In the genomic region with DNA sequence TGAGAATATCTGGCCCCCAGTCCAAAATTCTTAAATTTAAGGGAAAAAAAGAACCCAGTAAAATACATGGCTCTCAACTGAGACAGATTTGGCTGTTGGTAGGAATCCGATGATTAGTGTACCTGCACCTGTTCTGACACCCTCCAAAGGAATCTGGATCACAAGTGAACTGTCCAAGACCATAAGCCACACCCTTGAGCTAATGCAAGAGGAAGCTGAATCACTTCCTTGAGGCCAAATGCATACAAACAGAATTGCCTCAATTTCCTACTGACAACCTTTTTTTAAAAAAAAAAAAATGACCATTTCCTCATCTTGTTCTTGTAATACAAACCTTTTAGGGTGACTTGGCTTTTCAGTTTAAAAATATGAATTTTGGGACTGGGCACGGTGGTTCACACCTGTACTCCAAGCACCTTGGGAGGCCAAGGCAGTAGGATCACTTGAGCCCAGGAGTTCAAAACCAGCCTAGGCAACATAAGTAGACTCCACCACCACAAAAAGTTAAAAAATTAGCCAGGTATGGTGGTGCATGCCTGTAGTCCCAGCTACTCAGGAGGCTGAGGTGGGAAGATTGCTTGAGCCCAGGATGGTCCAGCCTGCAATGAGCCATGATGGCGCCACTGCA, we compare ENCODE assay signal across 13 cellular contexts. TPM values are rescaled to one million over a fixed set of nuclear protein-coding genes. Genes with fewer than 3 reads are reported as not detected.
DNase-seq lines count a peak whose midpoint lies in the region; ATAC-seq lines count a peak whose summit lies in the region.
"Had no signal": no experiment of that assay in that cellular context is flagged by ENCODE, and none has a peak within 500 bp of the region (broad histone marks: within the 10 kb centered on the region; RNA-seq: fewer than 3 reads in every experiment).

No MANE protein-coding gene starts in this region.

- peak; percentile 61 for DNase-seq in EL
- DNase-seq in NOMO-1 treated with DMSO at 0.1 percent for 48 hours (lab: John Stamatoyannopoulos, UW; ENCODE audit: unreplicated experiment) = peak; percentile 95
- peak; percentile 92 for DNase-seq in dermis blood vessel endothelial cell
- DNase-seq in natural killer cell treated with Interleukin-12 subunit alpha and Interleukin-12 subunit beta and Interleukin-15 and Interleukin-18, amount 100 ng/mL, for 72 hours (ENCODE audit: low spot score) = no peak
- DNase-seq in GOT3 (lab: John Stamatoyannopoulos, UW) = no peak
- DNase-seq in NCI-H526 treated with DMSO at 0.1 percent for 48 hours (lab: John Stamatoyannopoulos, UW) = no peak
- no peak for DNase-seq in NCI-H345 (lab: John Stamatoyannopoulos, UW)
- DNase-seq: activated CD4-positive, CD25-positive, alpha-beta regulatory T cell; head of caudate nucleus; NCI-H524; pancreas had no signal

- H3K36me3 Mint-ChIP-seq in natural killer cell treated with Interleukin-12 subunit alpha and Interleukin-12 subunit beta and Interleukin-15 and Interleukin-18, amount 100 ng/mL, for 72 hours = no peaks in the 10 kb centered on the region
- H3K36me3 Mint-ChIP-seq: IgD-negative memory B cell had no signal

- peak overlapping the region; percentile 68 for H3K4me3 Mint-ChIP-seq in natural killer cell treated with Interleukin-12 subunit alpha and Interleukin-12 subunit beta and Interleukin-15 and Interleukin-18, amount 100 ng/mL, for 72 hours
- H3K4me3 Mint-ChIP-seq: IgD-negative memory B cell had no signal

- H3K9me3 Mint-ChIP-seq in natural killer cell treated with Interleukin-12 subunit alpha and Interleukin-12 subunit beta and Interleukin-15 and Interleukin-18, amount 100 ng/mL, for 72 hours = no peaks in the 10 kb centered on the region
- H3K9me3 Mint-ChIP-seq: IgD-negative memory B cell had no signal

- ATAC-seq in natural killer cell treated with Interleukin-12 subunit alpha and Interleukin-12 subunit beta and Interleukin-15 and Interleukin-18, amount 100 ng/mL, for 72 hours = peak; percentile 87 to 91
- ATAC-seq in GM21515 (IDR thresholded peaks at IDR 0.05; ENCODE audit: unreplicated experiment) = no peak

- H3K4me1 Mint-ChIP-seq in natural killer cell treated with Interleukin-12 subunit alpha and Interleukin-12 subunit beta and Interleukin-15 and Interleukin-18, amount 100 ng/mL, for 72 hours (ENCODE audit: low read depth in 2 of 2) = peaks cover 29 to 30% of the 10 kb centered on the region in 2 donors
- H3K4me1 Mint-ChIP-seq: IgD-negative memory B cell had no signal

- peak overlapping the region; percentile 89 to 98 for H3K27ac Mint-ChIP-seq in natural killer cell treated with Interleukin-12 subunit alpha and Interleukin-12 subunit beta and Interleukin-15 and Interleukin-18, amount 100 ng/mL, for 72 hours
- H3K27ac Mint-ChIP-seq: IgD-negative memory B cell had no signal

- H3K27me3 Mint-ChIP-seq in natural killer cell treated with Interleukin-12 subunit alpha and Interleukin-12 subunit beta and Interleukin-15 and Interleukin-18, amount 100 ng/mL, for 72 hours = no peaks in the 10 kb centered on the region
- H3K27me3 Mint-ChIP-seq: IgD-negative memory B cell had no signal

RNA-seq across cellular contexts. Expression of a gene that starts 10.7 kb away (rescaled TPM):
- total RNA-seq in dermis blood vessel endothelial cell = 109 and 156 TPM in 2 replicates
- total RNA-seq in natural killer cell treated with Interleukin-12 subunit alpha and Interleukin-12 subunit beta and Interleukin-15 and Interleukin-18, amount 100 ng/mL, for 72 hours = 10 to 100 TPM; 50.5 to 73.9 TPM

RNA-seq across cellular contexts. Expression of a gene that starts 15.8 kb away (rescaled TPM):
- total RNA-seq in dermis blood vessel endothelial cell = 33.0 and 44.6 TPM in 2 replicates
- total RNA-seq in natural killer cell treated with Interleukin-12 subunit alpha and Interleukin-12 subunit beta and Interleukin-15 and Interleukin-18, amount 100 ng/mL, for 72 hours = 10 to 100 TPM; 10.7 to 11.0 TPM

RNA-seq across cellular contexts. Expression of a gene that starts 37.0 kb away (rescaled TPM):
- total RNA-seq in dermis blood vessel endothelial cell = 41.0 and 49.0 TPM in 2 replicates
- 1 to 10 TPM in 1 of 2 donors, under 1 TPM in 1; 0.39 to 1.5 TPM for total RNA-seq in natural killer cell treated with Interleukin-12 subunit alpha and Interleukin-12 subunit beta and Interleukin-15 and Interleukin-18, amount 100 ng/mL, for 72 hours

Comparison
In these comparisons a context has a peak if more than half of its experiments do, and no peak if none do; other contexts are left out.
1. DNase-seq: peak in EL (single experiment), NOMO-1 treated with DMSO at 0.1 percent for 48 hours (single experiment) and dermis blood vessel endothelial cell (single experiment); none in natural killer cell treated with Interleukin-12 subunit alpha and Interleukin-12 subunit beta and Interleukin-15 and Interleukin-18, amount 100 ng/mL, for 72 hours (single experiment), GOT3 (single experiment), NCI-H526 treated with DMSO at 0.1 percent for 48 hours (single experiment) and NCI-H345 (single experiment).
2. RNA of a gene that starts 37.0 kb away (total RNA-seq): 41.0 to 49.0 TPM in dermis blood vessel endothelial cell; 0.39 to 1.5 TPM in natural killer cell treated with Interleukin-12 subunit alpha and Interleukin-12 subunit beta and Interleukin-15 and Interleukin-18, amount 100 ng/mL, for 72 hours; every median in the first group is over 10 times any median in the second.